Comparison of ENCODE assay signal across 8 cellular contexts in genomic region chr21:30831194-30831765, GRCh38. TPM values are rescaled to one million over a fixed set of nuclear protein-coding genes. Genes with fewer than 3 reads are reported as not detected.
DNase-seq lines count a peak whose midpoint lies in the region; ATAC-seq and TF ChIP-seq lines count a peak whose summit lies in the region.

No MANE protein-coding gene starts in this region.

- H3K9me3 ChIP-seq in CD8-positive, alpha-beta T cell (ENCODE audit: low read length) = no peaks in the 10 kb centered on the region
- H3K9me3 ChIP-seq in thoracic aorta = no peaks in the 10 kb centered on the region

- H3K27me3 Mint-ChIP-seq in CD8-positive, alpha-beta T cell (ENCODE audit: low read depth) = peaks cover 16% of the 10 kb centered on the region

- H3K36me3 Mint-ChIP-seq in CD8-positive, alpha-beta T cell = no peaks in the 10 kb centered on the region

- CTCF ChIA-PET in CD8-positive, alpha-beta T cell (lab: Charles Lee) = interaction anchor here (0.6 to 3.7 kb wide), 7 partner anchors 11 to 385 kb away, joined by 3 to 26 read pairs (median 6); no protein-coding TSS in a partner anchor

- peaks cover 3% of the 10 kb centered on the region for H3K27me3 ChIP-seq in CD8-positive, alpha-beta T cell (ENCODE audit: insufficient read depth, low read length)
- H3K27me3 ChIP-seq in H7 (ENCODE audit: control insufficient read depth, insufficient read depth, low read length) (no peaks in the 10 kb centered on the region), foreskin keratinocyte (no peaks in the 10 kb centered on the region), thoracic aorta (replicated peaks; ENCODE audit: insufficient read depth) (no peaks in the 10 kb centered on the region)

- peak; percentile 63 for TF ChIP-seq CTCF in CD8-positive, alpha-beta T cell (IDR thresholded peaks at IDR 0.05)
- peak; percentile 12; the same call in 1 of the 2 replicates for TF ChIP-seq CTCF in WI38 (IDR thresholded peaks at IDR 0.05; ENCODE audit: low read depth, low read length)
- TF ChIP-seq CTCF in foreskin keratinocyte (conservative IDR thresholded peaks at IDR 0.05) = peak; percentile 71
- peak; percentile 13 for TF ChIP-seq CTCF in thoracic aorta (IDR thresholded peaks at IDR 0.05)

- intact Hi-C loops in CD8-positive, alpha-beta T cell (cut with DNase I, micrococcal nuclease) = loop anchor here (1.0 to 5.0 kb wide), 2 partner anchors 255 to 771 kb away; no protein-coding TSS in a partner anchor

- no peaks in the 10 kb centered on the region for H3K4me1 Mint-ChIP-seq in CD8-positive, alpha-beta T cell (ENCODE audit: low read depth)

- no peak for ATAC-seq in CD8-positive, alpha-beta T cell
- ATAC-seq in foreskin keratinocyte = peak; percentile 64
- ATAC-seq in thoracic aorta (ENCODE audit: insufficient number of reproducible peaks, low FRiP score, low read depth) = no peak
- no peak for ATAC-seq in HG02678 (IDR thresholded peaks at IDR 0.05; ENCODE audit: unreplicated experiment)
- ATAC-seq in GM19023 (IDR thresholded peaks at IDR 0.05; ENCODE audit: unreplicated experiment) = no peak

- no peak overlapping the region for H3K4me3 ChIP-seq in CD8-positive, alpha-beta T cell (ENCODE audit: low read depth, low read length)
- H3K4me3 ChIP-seq in H7 (ENCODE audit: insufficient read depth, low read depth, low read length) (no peak overlapping the region), WI38 (ENCODE audit: low read depth, low read length) (no peak overlapping the region), thoracic aorta (no peak overlapping the region)

- H3K36me3 ChIP-seq in CD8-positive, alpha-beta T cell (ENCODE audit: insufficient read depth, low read length) = no peaks in the 10 kb centered on the region
- H3K36me3 ChIP-seq in H7 (replicated peaks; ENCODE audit: control insufficient read depth, insufficient read depth, low read length) (no peaks in the 10 kb centered on the region), thoracic aorta (no peaks in the 10 kb centered on the region)

- POLR2A ChIA-PET in CD8-positive, alpha-beta T cell (lab: Charles Lee) = no interaction called here

- H3K27ac ChIP-seq in CD8-positive, alpha-beta T cell (ENCODE audit: low read depth, low read length) = no peak overlapping the region
- H3K27ac ChIP-seq in foreskin keratinocyte (no peak overlapping the region), thoracic aorta (no peak overlapping the region)

- peak in 3 of 7 experiments; percentile 16 to 50 (median 29) for DNase-seq in CD8-positive, alpha-beta T cell
- DNase-seq in H7 = peak; percentile 51
- peak in 1 of 2 donors; percentile 30 for DNase-seq in foreskin keratinocyte
- DNase-seq in thoracic aorta (ENCODE audit: low spot score) = no peak
- DNase-seq in NCI-H524 treated with DMSO at 0.1 percent for 48 hours (lab: John Stamatoyannopoulos, UW) = no peak

- H3K27ac Mint-ChIP-seq in CD8-positive, alpha-beta T cell = no peak overlapping the region

- H3K4me1 ChIP-seq in CD8-positive, alpha-beta T cell (ENCODE audit: insufficient read depth, low read length) = no peaks in the 10 kb centered on the region
- no peaks in the 10 kb centered on the region for H3K4me1 ChIP-seq in foreskin keratinocyte
- no peaks in the 10 kb centered on the region for H3K4me1 ChIP-seq in thoracic aorta (ENCODE audit: control insufficient read depth in 1 of 2, low read depth in 2 of 2)

- H3K9me3 Mint-ChIP-seq in CD8-positive, alpha-beta T cell = no peaks in the 10 kb centered on the region

- no peak overlapping the region for H3K4me3 Mint-ChIP-seq in CD8-positive, alpha-beta T cell

RNA-seq across cellular contexts. Expression of gene KRTAP7-1, which starts 1.7 kb away (rescaled TPM):
- total RNA-seq in CD8-positive, alpha-beta T cell = not detected
- total RNA-seq in H7 (2014; rRNA removed; shearing (Covaris generic)) = not detected in 2 replicates
- total RNA-seq in foreskin keratinocyte = not detected in 2 replicates
- polyA plus RNA-seq in foreskin keratinocyte = not detected in 2 replicates
- total RNA-seq in thoracic aorta = not detected

RNA-seq across cellular contexts. Expression of gene KRTAP8-1, which starts 18.2 kb away (rescaled TPM):
- total RNA-seq in CD8-positive, alpha-beta T cell = not detected
- total RNA-seq in H7 (2014; rRNA removed; shearing (Covaris generic)) = not detected in 2 replicates
- not detected in 2 replicates for total RNA-seq in foreskin keratinocyte
- polyA plus RNA-seq in foreskin keratinocyte = not detected in 2 replicates
- not detected for total RNA-seq in thoracic aorta

RNA-seq across cellular contexts. Expression of gene KRTAP11-1, which starts 50.1 kb away (rescaled TPM):
- not detected for total RNA-seq in CD8-positive, alpha-beta T cell
- total RNA-seq in H7 (2014; rRNA removed; shearing (Covaris generic)) = not detected in 2 replicates
- total RNA-seq in foreskin keratinocyte (not detected in 2 replicates), thoracic aorta (not detected)
- polyA plus RNA-seq in foreskin keratinocyte = not detected in 2 replicates

Comparison
In these comparisons a context has a peak if more than half of its experiments do, and no peak if none do; other contexts are left out.
1. CTCF ChIP-seq: peak in every context shown above with its lines; median percentile 71 in foreskin keratinocyte; 63 in CD8-positive, alpha-beta T cell; 13 in thoracic aorta; 12 in WI38.